In the genomic region with DNA sequence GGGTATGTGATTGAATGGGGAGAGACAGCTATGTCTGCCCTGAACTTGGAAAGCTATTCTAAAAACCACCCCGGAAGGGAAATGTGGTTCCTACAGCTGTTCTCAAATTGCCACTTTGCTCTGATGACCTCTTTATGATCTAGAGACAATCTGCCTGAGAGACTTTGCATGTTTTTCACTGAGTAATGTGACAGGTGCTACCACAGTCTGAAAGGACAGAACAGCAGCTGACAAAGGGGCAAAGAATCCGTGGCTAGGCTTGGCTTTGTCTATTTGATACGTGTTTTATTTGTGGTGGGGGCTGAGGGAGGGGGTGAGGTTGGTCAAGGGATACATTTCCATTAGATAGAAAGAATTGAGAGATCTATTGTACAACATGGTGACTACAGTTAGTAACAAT, we compare ENCODE assay signal across 18 cellular contexts.
DNase-seq lines count a peak whose midpoint lies in the region; ATAC-seq, FAIRE-seq and TF ChIP-seq lines count a peak whose summit lies in the region.
"Had no signal": no experiment of that assay in that cellular context is flagged by ENCODE, and none has a peak within 500 bp of the region (broad histone marks: within the 10 kb centered on the region; RNA-seq: fewer than 3 reads in every experiment).

No MANE protein-coding gene starts in this region.

- no peak for TF ChIP-seq CTCF in bronchial epithelial cell (IDR thresholded peaks at IDR 0.05; ENCODE audit: insufficient read depth, low read length, severe bottlenecking)

- peaks cover under 1% of the 10 kb centered on the region for H3K27me3 Mint-ChIP-seq in activated CD4-positive, alpha-beta T cell treated with anti-CD3 and anti-CD28 coated beads, Interleukin-2, amount 10 ng/mL, durations not matched to agents 7 days and 5 days
- peaks cover 4 to 6% of the 10 kb centered on the region in 2 donors for H3K27me3 Mint-ChIP-seq in CD4-positive, alpha-beta memory T cell

- H3K36me3 ChIP-seq in bronchial epithelial cell (ENCODE audit: control insufficient read depth, insufficient read depth, low read length), result no peaks in the 10 kb centered on the region
- no peaks in the 10 kb centered on the region for H3K36me3 ChIP-seq in CD4-positive, alpha-beta memory T cell (ENCODE audit: insufficient read depth, low read length)
- H3K36me3 ChIP-seq: colonic mucosa had no signal

- ATAC-seq in GM18519 (IDR thresholded peaks at IDR 0.05; ENCODE audit: low FRiP score, unreplicated experiment), result no peak
- ATAC-seq: Panc1, sciatic nerve had no signal

- H3K36me3 Mint-ChIP-seq in activated CD4-positive, alpha-beta T cell treated with anti-CD3 and anti-CD28 coated beads, Interleukin-2, amount 10 ng/mL, durations not matched to agents 7 days and 5 days (ENCODE audit: low read depth), result no peaks in the 10 kb centered on the region
- no peaks in the 10 kb centered on the region for H3K36me3 Mint-ChIP-seq in CD4-positive, alpha-beta memory T cell

- no peak overlapping the region for H3K27ac Mint-ChIP-seq in activated CD4-positive, alpha-beta T cell treated with anti-CD3 and anti-CD28 coated beads, Interleukin-2, amount 10 ng/mL, durations not matched to agents 7 days and 5 days
- H3K27ac Mint-ChIP-seq in CD4-positive, alpha-beta memory T cell, result no peak overlapping the region

- no peaks in the 10 kb centered on the region for H3K4me1 Mint-ChIP-seq in activated CD4-positive, alpha-beta T cell treated with anti-CD3 and anti-CD28 coated beads, Interleukin-2, amount 10 ng/mL, durations not matched to agents 7 days and 5 days
- H3K4me1 Mint-ChIP-seq in CD4-positive, alpha-beta memory T cell, result no peaks in the 10 kb centered on the region

- no peaks in the 10 kb centered on the region for H3K9me3 ChIP-seq in CD4-positive, alpha-beta memory T cell (ENCODE audit: control insufficient read depth in 1 of 2, low read length in 2 of 2)
- H3K9me3 ChIP-seq: colonic mucosa had no signal

- H3K4me3 Mint-ChIP-seq in activated CD4-positive, alpha-beta T cell treated with anti-CD3 and anti-CD28 coated beads, Interleukin-2, amount 10 ng/mL, durations not matched to agents 7 days and 5 days, result no peak overlapping the region
- no peak overlapping the region for H3K4me3 Mint-ChIP-seq in CD4-positive, alpha-beta memory T cell

- H3K4me1 ChIP-seq in CD4-positive, alpha-beta memory T cell (ENCODE audit: insufficient read depth, low read length), result no peaks in the 10 kb centered on the region
- H3K4me1 ChIP-seq: colonic mucosa had no signal

- peak; percentile 5 for DNase-seq in DMS79 (lab: John Stamatoyannopoulos, UW)
- DNase-seq in NCI-H146 treated with DMSO at 0.1 percent for 48 hours (lab: John Stamatoyannopoulos, UW; ENCODE audit: unreplicated experiment), result peak; percentile 66
- DNase-seq in NCI-H69 (lab: John Stamatoyannopoulos, UW), result peak; percentile 8
- no peak for DNase-seq in bronchial epithelial cell (ENCODE audit: low read depth)
- no peak for DNase-seq in Kasumi-1 (lab: John Stamatoyannopoulos, UW)
- DNase-seq in activated CD4-positive, alpha-beta T cell treated with anti-CD3 and anti-CD28 coated beads, Interleukin-2, amount 10 ng/mL, durations not matched to agents 7 days and 5 days, result no peak
- no peak for DNase-seq in CD4-positive, alpha-beta memory T cell
- DNase-seq: activated naive CD4-positive, alpha-beta T cell treated with Interleukin-2 at 50 U/mL for 16 hours; activated T-cell treated with anti-CD3 and anti-CD28 coated beads for 4 hours; colonic mucosa; NCI-H226; occipital lobe; stimulated activated CD4-positive, alpha-beta T cell treated with anti-CD3 and anti-CD28 coated beads, Interleukin-1b, Interleukin-23, amount 100 ng/mL, for 48 hours had no signal

- intact Hi-C loops in CD4-positive, alpha-beta memory T cell (cut with micrococcal nuclease), result no loop called here

- CTCF ChIA-PET in activated CD4-positive, alpha-beta T cell treated with anti-CD3 and anti-CD28 coated beads, Interleukin-2, amount 10 ng/mL, durations not matched to agents 7 days and 5 days (lab: Charles Lee), result no interaction called here
- CTCF ChIA-PET in CD4-positive, alpha-beta memory T cell (lab: Charles Lee; ENCODE audit: partially characterized antibody), result no interaction called here

- no peak overlapping the region for H3K4me3 ChIP-seq in bronchial epithelial cell (ENCODE audit: low read depth, low read length)
- no peak overlapping the region for H3K4me3 ChIP-seq in CD4-positive, alpha-beta memory T cell (ENCODE audit: low read length in 2 of 2)
- H3K4me3 ChIP-seq: colonic mucosa had no signal

- no peak overlapping the region for H3K27ac ChIP-seq in CD4-positive, alpha-beta memory T cell (ENCODE audit: low read depth, low read length)
- H3K27ac ChIP-seq: colonic mucosa had no signal

- POLR2A ChIA-PET in activated CD4-positive, alpha-beta T cell treated with anti-CD3 and anti-CD28 coated beads, Interleukin-2, amount 10 ng/mL, durations not matched to agents 7 days and 5 days (lab: Charles Lee), result no interaction called here
- POLR2A ChIA-PET in CD4-positive, alpha-beta memory T cell (lab: Charles Lee; ENCODE audit: partially characterized antibody), result no interaction called here

- peak; percentile 36 for FAIRE-seq in bronchial epithelial cell (lab: Jason Lieb, UNC)
- FAIRE-seq: endothelial cell of umbilical vein, urothelium cell line had no signal

- H3K9me3 Mint-ChIP-seq in activated CD4-positive, alpha-beta T cell treated with anti-CD3 and anti-CD28 coated beads, Interleukin-2, amount 10 ng/mL, durations not matched to agents 7 days and 5 days, result no peaks in the 10 kb centered on the region
- peaks cover 0 to 4% (median 1%) of the 10 kb centered on the region in 8 donors for H3K9me3 Mint-ChIP-seq in CD4-positive, alpha-beta memory T cell

- no peaks in the 10 kb centered on the region for H3K27me3 ChIP-seq in bronchial epithelial cell (ENCODE audit: control insufficient read depth, insufficient read depth, low read length)
- no peaks in the 10 kb centered on the region for H3K27me3 ChIP-seq in CD4-positive, alpha-beta memory T cell (ENCODE audit: insufficient read depth, low read length)
- H3K27me3 ChIP-seq: colonic mucosa had no signal

Comparison
In these comparisons a context has a peak if more than half of its experiments do, and no peak if none do; other contexts are left out.
1. DNase-seq: peak in DMS79 (single experiment), NCI-H146 treated with DMSO at 0.1 percent for 48 hours (single experiment) and NCI-H69 (single experiment); none in bronchial epithelial cell (single experiment), Kasumi-1 (0 of 2), activated CD4-positive, alpha-beta T cell treated with anti-CD3 and anti-CD28 coated beads, Interleukin-2, amount 10 ng/mL, durations not matched to agents 7 days and 5 days (single experiment) and CD4-positive, alpha-beta memory T cell (0 of 5).